In genomic region chr6:17988422-17988944, GRCh38 we compare ENCODE assay signal across 1 cellular context.
TF ChIP-seq lines count a peak whose summit lies in the region.

No MANE protein-coding gene starts in this region.

TF ChIP-seq in GM12878, 131 proteins besides CTCF, POLR2A, EP300 and RAD21 (continued from another document):
- no peak for TF ChIP-seq E2F4 (IDR thresholded peaks at IDR 0.05; ENCODE audit: low read depth, low read length)
- no peak for TF ChIP-seq RELA (IDR thresholded peaks at IDR 0.05; ENCODE audit: borderline replicate concordance, partially characterized antibody)
- no peak for TF ChIP-seq MEF2B (IDR thresholded peaks at IDR 0.05; ENCODE audit: partially characterized antibody, poor library complexity, severe bottlenecking)
- TF ChIP-seq REST (IDR thresholded peaks at IDR 0.05; ENCODE audit: low read depth, low read length), result no peak
- TF ChIP-seq TAF1 (IDR thresholded peaks at IDR 0.05; ENCODE audit: borderline replicate concordance, low read depth, low read length), result no peak
- TF ChIP-seq TARDBP (IDR thresholded peaks at IDR 0.05; ENCODE audit: borderline replicate concordance), result no peak
- no peak for TF ChIP-seq CBX3 (IDR thresholded peaks at IDR 0.05; ENCODE audit: borderline replicate concordance, low read depth)
- TF ChIP-seq USF2 (IDR thresholded peaks at IDR 0.05; ENCODE audit: borderline replicate concordance, low read depth, low read length), result no peak
- no peak for TF ChIP-seq PAX5 (IDR thresholded peaks at IDR 0.05; ENCODE audit: borderline replicate concordance, low read depth, low read length)
- TF ChIP-seq EZH2 (IDR thresholded peaks at IDR 0.05; ENCODE audit: borderline replicate concordance, control insufficient read depth, low read depth, low read length), result no peak
- TF ChIP-seq NFIC (IDR thresholded peaks at IDR 0.05; ENCODE audit: low read depth, low read length), result no peak
- TF ChIP-seq IRF4 (IDR thresholded peaks at IDR 0.05; ENCODE audit: low read depth, low read length), result no peak
- TF ChIP-seq ATF2 (IDR thresholded peaks at IDR 0.05; ENCODE audit: low read length), result no peak
- no peak for TF ChIP-seq RBBP5 (conservative IDR thresholded peaks at IDR 0.05)
- TF ChIP-seq SP1 (IDR thresholded peaks at IDR 0.05; ENCODE audit: low read depth, low read length), result no peak
